ENCODE assay signal across 8 cellular contexts in genomic region chr19:54189020-54189667, GRCh38. TPM values are rescaled to one million over a fixed set of nuclear protein-coding genes. Genes with fewer than 3 reads are reported as not detected.
A peak's percentile ranks its signal among the peaks of the same experiment; 100 is the strongest.
DNase-seq lines count a peak whose midpoint lies in the region; ATAC-seq and TF ChIP-seq lines count a peak whose summit lies in the region.

Gene MBOAT7, minus strand, starts transcription at chr19:54189580. Its CDS starts 1,072 bp downstream, at chr19:54188508.

- peaks cover 26 to 36% of the 10 kb centered on the region in 2 donors for H3K4me1 Mint-ChIP-seq in natural killer cell

- TF ChIP-seq POLR2A in Raji (IDR thresholded peaks at IDR 0.05; ENCODE audit: insufficient read depth, low read depth, low read length) = peak; percentile 80

- no peaks in the 10 kb centered on the region for H3K9me3 Mint-ChIP-seq in natural killer cell

- POLR2A ChIA-PET in HEK293T (lab: Yijun Ruan, JAX) = interaction anchor here (0.6 to 5.7 kb wide), 14 partner anchors 9 to 86 kb away, joined by 3 to 76 read pairs (median 3); partner anchors contain the start of genes CNOT3, NDUFA3, PRPF31 and RPS9

- no peak for TF ChIP-seq CTCF in natural killer cell (IDR thresholded peaks at IDR 0.05)

- H3K27ac Mint-ChIP-seq in natural killer cell = peak within 1 kb of the TSS; percentile 97 to 99

- ATAC-seq in GM18519 (IDR thresholded peaks at IDR 0.05; ENCODE audit: low FRiP score, unreplicated experiment) = peak; percentile 16
- ATAC-seq in HG02943 (IDR thresholded peaks at IDR 0.05; ENCODE audit: low read depth, unreplicated experiment) = peak; percentile 14
- peak in 2 of 3 donors; percentile 0 to 2 for ATAC-seq in natural killer cell

- H3K4me3 ChIP-seq in ACC112 (ENCODE audit: low read depth, low read length) = peak within 1 kb of the TSS; percentile 98

- H3K4me3 Mint-ChIP-seq in natural killer cell = peak within 1 kb of the TSS; percentile 99

- peak within 1 kb of the TSS; percentile 99 for H3K27ac ChIP-seq in ACC112 (ENCODE audit: low read depth, low read length)

- in situ Hi-C loops in endometrial microvascular endothelial cells (cut with HindIII; ENCODE audit: inconsistent ontology term, low pct_unique_long_range_greater_than_20kb, low sequenced_read_pairs) = no loop called here

- peak within 1 kb of the TSS; percentile 76 for H2AFZ ChIP-seq in ACC112 (ENCODE audit: low read length, unreplicated experiment)

- H3K27me3 ChIP-seq in ACC112 (ENCODE audit: insufficient read depth, low read length) = no peaks in the 10 kb centered on the region

- intact Hi-C loops in natural killer cell (cut with micrococcal nuclease) = no loop called here

- H3K36me3 ChIP-seq in ACC112 (ENCODE audit: insufficient read depth, low read length) = no peaks in the 10 kb centered on the region

- no peaks in the 10 kb centered on the region for H3K27me3 Mint-ChIP-seq in natural killer cell (ENCODE audit: low read depth in 2 of 2)

- H3K79me2 ChIP-seq in ACC112 (ENCODE audit: control insufficient read depth, insufficient read depth, low read length, unreplicated experiment) = peaks cover 45% of the 10 kb centered on the region

- H3K4me1 ChIP-seq in ACC112 (ENCODE audit: control insufficient read depth, insufficient read depth, low read length, unreplicated experiment) = peaks cover 8% of the 10 kb centered on the region

- H3K36me3 Mint-ChIP-seq in natural killer cell = no peaks in the 10 kb centered on the region

- DNase-seq in natural killer cell (no peak), SIG-M5 (lab: John Stamatoyannopoulos, UW) (no peak), HEK293T (ENCODE audit: extremely low spot score) (no peak)

- CTCF ChIA-PET in HEK293T (lab: Yijun Ruan, JAX) = interaction anchor here (0.9 to 1.1 kb wide), 2 partner anchors 52 to 77 kb away, joined by 4 read pairs; no protein-coding TSS in a partner anchor

TF ChIP-seq in HEK293T, 16 proteins besides CTCF, POLR2A, EP300 and RAD21:
- TF ChIP-seq ARNT (IDR thresholded peaks at IDR 0.05) (no peak), PKNOX1 (IDR thresholded peaks at IDR 0.05) (no peak), HDGF (IDR thresholded peaks at IDR 0.05; ENCODE audit: borderline replicate concordance) (no peak), FOXA1 (IDR thresholded peaks at IDR 0.05) (no peak), FOXM1 (IDR thresholded peaks at IDR 0.05; ENCODE audit: borderline replicate concordance) (no peak), ZNF384 (IDR thresholded peaks at IDR 0.05) (no peak)

RNA-seq across cellular contexts. Expression of gene MBOAT7, which starts in this region (rescaled TPM):
- total RNA-seq in endometrial microvascular endothelial cells (ENCODE audit: inconsistent ontology term) (303 TPM), natural killer cell (10 to 100 TPM; 24.1 to 53.9 (median 31.2) TPM)
